Comparison of ENCODE assay signal across 8 cellular contexts in the genomic region with DNA sequence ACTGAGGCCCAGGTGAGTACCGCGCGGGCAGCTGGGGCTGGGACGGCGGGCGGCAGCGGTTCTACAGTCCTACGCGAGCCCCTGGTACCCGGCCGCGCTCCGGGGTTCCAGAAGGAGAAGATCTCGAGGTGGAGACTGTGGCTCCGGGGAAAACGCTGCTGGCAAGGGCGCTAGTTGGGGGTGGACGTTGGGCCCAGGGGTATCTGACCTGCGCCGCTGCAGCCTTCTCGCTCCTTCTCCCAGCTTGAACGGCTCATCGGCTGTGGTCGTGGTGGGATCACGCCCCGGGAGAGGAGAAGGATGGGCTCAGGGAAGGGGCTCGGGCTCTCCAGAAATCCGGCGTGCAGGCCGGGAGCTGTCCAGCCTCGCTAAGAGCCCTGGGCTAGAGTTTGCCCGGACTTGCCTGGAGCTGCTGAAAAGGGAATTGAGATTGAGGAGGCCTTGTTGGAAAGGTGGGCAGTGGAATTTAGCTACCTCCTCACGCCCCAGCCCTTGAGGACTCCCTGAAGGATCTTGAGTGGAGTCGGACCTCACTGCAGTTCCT. TPM values are rescaled to one million over a fixed set of nuclear protein-coding genes. Genes with fewer than 3 reads are reported as not detected.
DNase-seq lines count a peak whose midpoint lies in the region; TF ChIP-seq lines count a peak whose summit lies in the region.

No MANE protein-coding gene starts in this region.

- H3K4me1 ChIP-seq in rectal smooth muscle tissue (ENCODE audit: control insufficient read depth, insufficient read depth, low read length) = peaks cover 2% of the 10 kb centered on the region

- no peaks in the 10 kb centered on the region for H3K9me2 ChIP-seq in SU-DHL-6 (replicated peaks; ENCODE audit: insufficient read depth, low read length)

- H3K27ac ChIP-seq in SU-DHL-6 (ENCODE audit: low read depth, low read length) (no peak overlapping the region), rectal smooth muscle tissue (ENCODE audit: low read depth, low read length) (no peak overlapping the region)

- no peak overlapping the region for H3K4me3 ChIP-seq in SU-DHL-6 (ENCODE audit: insufficient read depth, low read length, poor library complexity, severe bottlenecking)
- peak overlapping the region; percentile 66 for H3K4me3 ChIP-seq in fibroblast of the aortic adventitia (ENCODE audit: low read depth, low read length)
- peak overlapping the region; percentile 70 for H3K4me3 ChIP-seq in rectal smooth muscle tissue (ENCODE audit: low read length)

- no peak overlapping the region for H2AFZ ChIP-seq in SU-DHL-6 (ENCODE audit: low read depth, low read length, severe bottlenecking)

- H4K20me1 ChIP-seq in SU-DHL-6 (ENCODE audit: low read depth, low read length) = no peaks in the 10 kb centered on the region

- peak overlapping the region; percentile 52 for H3K4me2 ChIP-seq in SU-DHL-6 (ENCODE audit: low read depth, low read length, poor library complexity, severe bottlenecking)

- H3K36me3 ChIP-seq in SU-DHL-6 (ENCODE audit: low read length) = no peaks in the 10 kb centered on the region
- no peaks in the 10 kb centered on the region for H3K36me3 ChIP-seq in rectal smooth muscle tissue (ENCODE audit: control insufficient read depth, insufficient read depth, low read length)

- DNase-seq in GM03348 (ENCODE audit: low spot score) = peak; percentile 55
- peak; percentile 50 for DNase-seq in fibroblast of the aortic adventitia (ENCODE audit: low read depth)
- DNase-seq in hippocampal formation (lab: John Stamatoyannopoulos, UW) = no peak
- DNase-seq in foreskin melanocyte = no peak
- no peak for DNase-seq in occipital lobe (lab: John Stamatoyannopoulos, UW)
- no peak for DNase-seq in activated CD8-positive, alpha-beta memory T cell treated with anti-CD3 and anti-CD28 coated beads, Interleukin-2, amount 50 U/mL, for 48 hours

- no peaks in the 10 kb centered on the region for H3K9me3 ChIP-seq in SU-DHL-6 (ENCODE audit: insufficient read depth, low read length)

- 0 out of 2 replicates have a peak overlapping the region, but pooled peaks have one; percentile 33 for H3K9ac ChIP-seq in SU-DHL-6 (ENCODE audit: low read length)
- H3K9ac ChIP-seq in rectal smooth muscle tissue (ENCODE audit: low read length) = no peak overlapping the region

- H3F3A ChIP-seq in SU-DHL-6 (ENCODE audit: insufficient read depth) = no peaks in the 10 kb centered on the region

- H3K79me2 ChIP-seq in SU-DHL-6 (ENCODE audit: insufficient read depth, low read length) = no peaks in the 10 kb centered on the region

- TF ChIP-seq CTCF in SU-DHL-6 (IDR thresholded peaks at IDR 0.05; ENCODE audit: insufficient read depth, low read length, poor library complexity, severe bottlenecking) = no peak
- TF ChIP-seq CTCF in fibroblast of the aortic adventitia (IDR thresholded peaks at IDR 0.05; ENCODE audit: insufficient read depth, low read length) = no peak

- no peaks in the 10 kb centered on the region for H3K27me3 ChIP-seq in SU-DHL-6 (ENCODE audit: low read length)
- peaks cover 24% of the 10 kb centered on the region for H3K27me3 ChIP-seq in rectal smooth muscle tissue (ENCODE audit: control insufficient read depth, insufficient read depth, low read length)

RNA-seq across cellular contexts. Expression of gene POU3F1, which starts 1.1 kb away (rescaled TPM):
- total RNA-seq in fibroblast of the aortic adventitia (ENCODE audit: low replicate concordance) (not detected in 2 replicates), occipital lobe (9.4 TPM)

RNA-seq across cellular contexts. Expression of gene UTP11, which starts 35.1 kb away (rescaled TPM):
- total RNA-seq in fibroblast of the aortic adventitia (ENCODE audit: low replicate concordance) (23.1 and 68.1 TPM in 2 replicates), occipital lobe (52.9 TPM)

RNA-seq across cellular contexts. Expression of gene FHL3, which starts 42.4 kb away (rescaled TPM):
- total RNA-seq in fibroblast of the aortic adventitia (ENCODE audit: low replicate concordance) (6.1 and 15.6 TPM in 2 replicates), occipital lobe (4.1 TPM)

RNA-seq across cellular contexts. Expression of gene SF3A3, which starts 57.9 kb away (rescaled TPM):
- total RNA-seq in fibroblast of the aortic adventitia (ENCODE audit: low replicate concordance) (75.2 and 87.7 TPM in 2 replicates), occipital lobe (53.5 TPM)

Comparison
In these comparisons a context has a peak if more than half of its experiments do, and no peak if none do; other contexts are left out.
1. DNase-seq: peak in GM03348 (single experiment) and fibroblast of the aortic adventitia (single experiment); none in hippocampal formation (0 of 2), foreskin melanocyte (single experiment), occipital lobe (single experiment) and activated CD8-positive, alpha-beta memory T cell treated with anti-CD3 and anti-CD28 coated beads, Interleukin-2, amount 50 U/mL, for 48 hours (single experiment).
2. RNA of gene POU3F1, which starts 1.1 kb away (total RNA-seq): 9.4 TPM in occipital lobe (single experiment); not detected in fibroblast of the aortic adventitia; every median in the first group is over 10 times any median in the second.